In the genomic region with DNA sequence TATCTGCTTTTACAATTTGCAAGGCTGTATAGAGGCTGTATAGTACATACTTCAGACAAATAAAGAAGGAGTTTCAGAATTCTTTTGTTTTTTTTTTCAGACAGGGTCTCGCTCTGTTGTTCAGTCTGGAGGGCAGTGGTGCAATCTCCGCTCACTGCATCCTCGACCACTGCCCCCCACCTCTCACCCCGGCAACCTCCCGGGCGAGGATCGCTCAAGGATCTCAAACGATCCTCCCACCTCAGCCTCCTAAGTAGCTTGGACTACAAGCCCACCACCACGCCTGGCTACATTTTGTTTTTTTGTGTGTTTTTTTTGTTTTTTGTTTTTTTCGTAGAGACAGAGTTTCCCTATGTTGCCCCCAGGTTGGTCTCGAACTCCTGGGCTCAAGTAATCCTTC, we compare ENCODE assay signal across 9 cellular contexts. TPM values are rescaled to one million over a fixed set of nuclear protein-coding genes. Genes with fewer than 3 reads are reported as not detected.
DNase-seq lines count a peak whose midpoint lies in the region; ATAC-seq, FAIRE-seq and TF ChIP-seq lines count a peak whose summit lies in the region.
"Had no signal": no experiment of that assay in that cellular context is flagged by ENCODE, and none has a peak within 500 bp of the region (broad histone marks: within the 10 kb centered on the region; RNA-seq: fewer than 3 reads in every experiment).

No MANE protein-coding gene starts in this region.

- H3K36me3 ChIP-seq in OCI-LY3 (replicated peaks; ENCODE audit: low read depth, low read length): peaks cover 17% of the 10 kb centered on the region
- H3K36me3 ChIP-seq in endothelial cell of umbilical vein (ENCODE audit: control insufficient read depth in 2 of 2, extremely low read depth in 1 of 2, insufficient read depth in 2 of 2, low read length in 2 of 2): peaks cover 0 to 4% of the 10 kb centered on the region in 2 experiments
- no peaks in the 10 kb centered on the region for H3K36me3 ChIP-seq in rectal smooth muscle tissue (ENCODE audit: control insufficient read depth, insufficient read depth, low read length)

- ATAC-seq in GM18907 (IDR thresholded peaks at IDR 0.05; ENCODE audit: unreplicated experiment) (peak; percentile 1), HG03025 (IDR thresholded peaks at IDR 0.05; ENCODE audit: low FRiP score, unreplicated experiment) (no peak)
- ATAC-seq: left colon had no signal

- H2AFZ ChIP-seq in OCI-LY3 (ENCODE audit: low read depth, low read length) (no peak overlapping the region), endothelial cell of umbilical vein (ENCODE audit: low read depth, low read length) (no peak overlapping the region)

- POLR2A ChIA-PET in endothelial cell of umbilical vein (lab: Charles Lee): no interaction called here

- FAIRE-seq in endothelial cell of umbilical vein (lab: Jason Lieb, UNC): no peak

- peak overlapping the region; percentile 84 for H3K27ac ChIP-seq in OCI-LY3 (ENCODE audit: low read length)
- no peak overlapping the region for H3K27ac ChIP-seq in endothelial cell of umbilical vein (ENCODE audit: insufficient read depth, low read depth, low read length)
- no peak overlapping the region for H3K27ac ChIP-seq in rectal smooth muscle tissue (ENCODE audit: low read depth, low read length)
- H3K27ac ChIP-seq: SJSA1 had no signal

- H3K9ac ChIP-seq in OCI-LY3 (ENCODE audit: low read length): peak overlapping the region; percentile 85
- H3K9ac ChIP-seq in endothelial cell of umbilical vein (replicated peaks; ENCODE audit: extremely low read depth, insufficient read depth, low read length): no peak overlapping the region
- no peak overlapping the region for H3K9ac ChIP-seq in rectal smooth muscle tissue (ENCODE audit: low read length)

- H3K4me1 ChIP-seq in OCI-LY3 (ENCODE audit: low read length): peaks cover 20% of the 10 kb centered on the region
- peaks cover 14% of the 10 kb centered on the region for H3K4me1 ChIP-seq in endothelial cell of umbilical vein (ENCODE audit: control insufficient read depth, extremely low read depth, insufficient read depth, low read length)
- H3K4me1 ChIP-seq in rectal smooth muscle tissue (ENCODE audit: control insufficient read depth, insufficient read depth, low read length): peaks cover 18% of the 10 kb centered on the region

- peak overlapping the region; percentile 81 for H3K4me3 ChIP-seq in OCI-LY3 (ENCODE audit: low read length)
- H3K4me3 ChIP-seq in endothelial cell of umbilical vein (replicated peaks in 1 of 3; ENCODE audit: insufficient read depth in 1 of 3, low read depth in 1 of 3, low read length in 3 of 3): no peak overlapping the region
- peak overlapping the region; percentile 9 for H3K4me3 ChIP-seq in rectal smooth muscle tissue (ENCODE audit: low read length)

- H3K9me1 ChIP-seq in endothelial cell of umbilical vein (replicated peaks; ENCODE audit: control insufficient read depth, extremely low read depth, insufficient read depth, low read length): no peaks in the 10 kb centered on the region

- CTCF ChIA-PET in endothelial cell of umbilical vein (lab: Charles Lee): interaction anchor here (1.0 to 1.1 kb wide), 2 partner anchors 9 to 104 kb away, joined by 3 to 4 read pairs; no protein-coding TSS in a partner anchor

- H3K79me2 ChIP-seq in OCI-LY3 (ENCODE audit: low read length): peaks cover 72% of the 10 kb centered on the region
- peaks cover 60% of the 10 kb centered on the region for H3K79me2 ChIP-seq in endothelial cell of umbilical vein (ENCODE audit: control insufficient read depth, insufficient read depth, low read length)

- dilution Hi-C loops in endothelial cell of umbilical vein (cut with MboI; ENCODE audit: extremely low pct_ligation_motif_present, low sequenced_read_pairs): no loop called here

- TF ChIP-seq CTCF in OCI-LY3 (IDR thresholded peaks at IDR 0.05; ENCODE audit: low read depth, low read length) (no peak), endothelial cell of umbilical vein (IDR thresholded peaks at IDR 0.05; ENCODE audit: extremely low read depth in 1 of 2, insufficient read depth in 1 of 2, low read depth in 1 of 2, low read length in 2 of 2) (no peak)

- DNase-seq in endothelial cell of umbilical vein (ENCODE audit: low read depth, low spot score) (no peak), AG08395 (ENCODE audit: low spot score) (no peak), COR-L47 (lab: John Stamatoyannopoulos, UW) (no peak)
- DNase-seq: left colon had no signal

- H4K20me1 ChIP-seq in OCI-LY3 (ENCODE audit: insufficient read depth, low read length) (peaks cover 44% of the 10 kb centered on the region), endothelial cell of umbilical vein (replicated peaks; ENCODE audit: control insufficient read depth, extremely low read depth, insufficient read depth, low read length) (no peaks in the 10 kb centered on the region)

- no TSS peak for BruUV-seq in endothelial cell of umbilical vein (replicated peaks; lab: Mats Ljungman, UMichigan)

- intact Hi-C loops in endothelial cell of umbilical vein (cut with micrococcal nuclease): no loop called here

- peak overlapping the region; percentile 99 for H3K4me2 ChIP-seq in OCI-LY3 (ENCODE audit: low read length)
- peak overlapping the region; percentile 89 for H3K4me2 ChIP-seq in endothelial cell of umbilical vein (ENCODE audit: insufficient read depth, low read length)

- H3K27me3 ChIP-seq in OCI-LY3 (ENCODE audit: low read depth, low read length): no peaks in the 10 kb centered on the region
- H3K27me3 ChIP-seq in endothelial cell of umbilical vein (ENCODE audit: control insufficient read depth in 2 of 2, insufficient read depth in 2 of 2, low read length in 2 of 2): no peaks in the 10 kb centered on the region
- H3K27me3 ChIP-seq in rectal smooth muscle tissue (ENCODE audit: control insufficient read depth, insufficient read depth, low read length): no peaks in the 10 kb centered on the region
- H3K27me3 ChIP-seq: SJSA1 had no signal

- TF ChIP-seq POLR2A in endothelial cell of umbilical vein (IDR thresholded peaks at IDR 0.05; ENCODE audit: low read depth, low read length): no peak

- H3K9me3 ChIP-seq in OCI-LY3 (ENCODE audit: insufficient read depth, low read length) (no peaks in the 10 kb centered on the region), endothelial cell of umbilical vein (replicated peaks; ENCODE audit: control insufficient read depth, insufficient read depth, low read length) (no peaks in the 10 kb centered on the region)
- H3K9me3 ChIP-seq: SJSA1 had no signal

TF ChIP-seq in endothelial cell of umbilical vein, 7 proteins besides CTCF, POLR2A, EP300 and RAD21 (continues in another document):
- TF ChIP-seq FOS (IDR thresholded peaks at IDR 0.05; ENCODE audit: borderline replicate concordance, insufficient read depth, low read length): no peak
- no peak for TF ChIP-seq EZH2 (IDR thresholded peaks at IDR 0.05; ENCODE audit: borderline replicate concordance, low read depth, low read length, severe bottlenecking)
- no peak for TF ChIP-seq MYC (IDR thresholded peaks at IDR 0.05; ENCODE audit: low read depth, low read length)

RNA-seq across cellular contexts. Expression of gene FASTKD5, which starts 1.8 kb away (rescaled TPM):
- 15.0 and 15.7 TPM in 2 replicates for total RNA-seq in endothelial cell of umbilical vein
- polyA plus RNA-seq in endothelial cell of umbilical vein: 8.5 and 10.8 TPM in 2 replicates
- polyA plus RNA-seq in endothelial cell of umbilical vein (2011; cell fraction: cytosol; rRNA removed): 12.1 and 13.1 TPM in 2 replicates
- polyA plus RNA-seq in endothelial cell of umbilical vein (2011; cell fraction: nucleus; rRNA removed): 12.3 and 14.8 TPM in 2 replicates
- 16.1 and 17.8 TPM in 2 replicates for polyA plus RNA-seq in endothelial cell of umbilical vein (2012)
- polyA minus RNA-seq in endothelial cell of umbilical vein: 22.6 and 23.8 TPM in 2 replicates
- polyA minus RNA-seq in endothelial cell of umbilical vein (2011; cell fraction: cytosol; rRNA and poly(A)+ RNA removed): 13.5 TPM
- polyA minus RNA-seq in endothelial cell of umbilical vein (2011; cell fraction: nucleus; rRNA and poly(A)+ RNA removed): 16.9 and 21.4 TPM in 2 replicates

RNA-seq across cellular contexts. Expression of gene UBOX5, which starts 1.8 kb away (rescaled TPM):
- 5.1 and 5.8 TPM in 2 replicates for total RNA-seq in endothelial cell of umbilical vein
- polyA plus RNA-seq in endothelial cell of umbilical vein: 3.5 and 4.6 TPM in 2 replicates
- 3.2 and 3.6 TPM in 2 replicates for polyA plus RNA-seq in endothelial cell of umbilical vein (2011; cell fraction: cytosol; rRNA removed)
- polyA plus RNA-seq in endothelial cell of umbilical vein (2011; cell fraction: nucleus; rRNA removed): 2.8 and 3.2 TPM in 2 replicates
- 2.5 and 3.3 TPM in 2 replicates for polyA plus RNA-seq in endothelial cell of umbilical vein (2012)
- polyA minus RNA-seq in endothelial cell of umbilical vein: 4.0 and 5.3 TPM in 2 replicates
- 1.7 TPM for polyA minus RNA-seq in endothelial cell of umbilical vein (2011; cell fraction: cytosol; rRNA and poly(A)+ RNA removed)
- 1.9 and 2.0 TPM in 2 replicates for polyA minus RNA-seq in endothelial cell of umbilical vein (2011; cell fraction: nucleus; rRNA and poly(A)+ RNA removed)

RNA-seq across cellular contexts. Expression of gene LZTS3, which starts 15.5 kb away (rescaled TPM):
- total RNA-seq in endothelial cell of umbilical vein: 3.6 and 4.5 TPM in 2 replicates
- polyA plus RNA-seq in endothelial cell of umbilical vein: 5.7 and 7.3 TPM in 2 replicates
- polyA plus RNA-seq in endothelial cell of umbilical vein (2011; cell fraction: cytosol; rRNA removed): 3.7 and 5.4 TPM in 2 replicates
- polyA plus RNA-seq in endothelial cell of umbilical vein (2011; cell fraction: nucleus; rRNA removed): 7.3 and 9.8 TPM in 2 replicates
- polyA plus RNA-seq in endothelial cell of umbilical vein (2012): 2.2 and 3.5 TPM in 2 replicates
- polyA minus RNA-seq in endothelial cell of umbilical vein: 5.6 and 7.0 TPM in 2 replicates
- polyA minus RNA-seq in endothelial cell of umbilical vein (2011; cell fraction: cytosol; rRNA and poly(A)+ RNA removed): 1.1 TPM
- polyA minus RNA-seq in endothelial cell of umbilical vein (2011; cell fraction: nucleus; rRNA and poly(A)+ RNA removed): 2.8 and 3.2 TPM in 2 replicates

RNA-seq across cellular contexts. Expression of gene DDRGK1, which starts 46.7 kb away (rescaled TPM):
- 52.2 and 54.0 TPM in 2 replicates for total RNA-seq in endothelial cell of umbilical vein
- polyA plus RNA-seq in endothelial cell of umbilical vein: 41.7 and 48.5 TPM in 2 replicates
- polyA plus RNA-seq in endothelial cell of umbilical vein (2011; cell fraction: cytosol; rRNA removed): 47.7 and 48.4 TPM in 2 replicates
- polyA plus RNA-seq in endothelial cell of umbilical vein (2011; cell fraction: nucleus; rRNA removed): 39.7 and 60.0 TPM in 2 replicates
- 31.0 and 46.7 TPM in 2 replicates for polyA plus RNA-seq in endothelial cell of umbilical vein (2012)
- 30.4 and 30.5 TPM in 2 replicates for polyA minus RNA-seq in endothelial cell of umbilical vein
- polyA minus RNA-seq in endothelial cell of umbilical vein (2011; cell fraction: cytosol; rRNA and poly(A)+ RNA removed): 16.7 TPM
- 10.5 and 12.9 TPM in 2 replicates for polyA minus RNA-seq in endothelial cell of umbilical vein (2011; cell fraction: nucleus; rRNA and poly(A)+ RNA removed)

RNA-seq across cellular contexts. Expression of gene ITPA, which starts 51.5 kb away (rescaled TPM):
- 59.8 and 65.0 TPM in 2 replicates for total RNA-seq in endothelial cell of umbilical vein
- 43.2 and 50.7 TPM in 2 replicates for polyA plus RNA-seq in endothelial cell of umbilical vein
- polyA plus RNA-seq in endothelial cell of umbilical vein (2011; cell fraction: cytosol; rRNA removed): 31.2 and 39.2 TPM in 2 replicates
- 40.3 and 41.2 TPM in 2 replicates for polyA plus RNA-seq in endothelial cell of umbilical vein (2011; cell fraction: nucleus; rRNA removed)
- polyA plus RNA-seq in endothelial cell of umbilical vein (2012): 35.4 and 38.2 TPM in 2 replicates
- polyA minus RNA-seq in endothelial cell of umbilical vein: 7.1 and 9.8 TPM in 2 replicates
- 18.7 TPM for polyA minus RNA-seq in endothelial cell of umbilical vein (2011; cell fraction: cytosol; rRNA and poly(A)+ RNA removed)
- 6.5 and 9.9 TPM in 2 replicates for polyA minus RNA-seq in endothelial cell of umbilical vein (2011; cell fraction: nucleus; rRNA and poly(A)+ RNA removed)

Comparison
In these comparisons a context has a peak if more than half of its experiments do, and no peak if none do; other contexts are left out.
1. H3K4me3 ChIP-seq: peak in OCI-LY3 (single experiment) and rectal smooth muscle tissue (single experiment); none in endothelial cell of umbilical vein (0 of 3).